In the genomic region with DNA sequence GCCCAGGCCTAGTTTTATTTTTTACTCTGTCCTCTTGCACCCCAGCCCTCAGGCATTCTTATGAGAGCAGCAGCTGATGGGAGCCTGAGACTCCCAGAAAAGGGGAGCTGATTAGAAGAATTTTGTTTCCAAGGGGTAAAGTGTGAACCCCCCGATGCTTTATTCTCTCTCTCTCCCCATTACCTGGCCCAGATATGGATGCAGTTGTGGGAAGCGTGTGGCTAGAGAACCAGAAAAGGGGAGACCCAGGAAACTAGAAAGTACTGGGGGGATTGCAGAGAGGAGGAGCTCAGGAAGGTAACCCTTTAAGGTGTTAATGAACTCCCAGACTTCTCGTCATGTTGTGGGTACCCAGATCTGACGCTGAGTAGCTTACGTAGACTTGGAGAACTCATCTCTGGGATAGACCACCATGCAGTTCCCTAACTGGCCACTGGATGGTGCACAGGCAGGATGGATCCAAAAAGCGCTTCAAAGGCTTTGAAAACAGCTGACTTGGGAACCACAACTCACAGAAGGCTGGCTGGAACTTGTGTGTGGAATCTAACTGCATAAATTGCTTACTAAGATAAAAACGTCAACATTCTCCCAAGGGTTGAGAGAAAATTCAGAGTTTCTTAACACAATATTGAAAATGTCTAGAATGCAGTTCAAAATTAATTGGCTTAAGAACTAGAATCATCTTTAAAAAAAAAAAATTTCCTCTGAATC, we compare ENCODE assay signal across 8 cellular contexts.
DNase-seq lines count a peak whose midpoint lies in the region; ATAC-seq and TF ChIP-seq lines count a peak whose summit lies in the region.

No MANE protein-coding gene starts in this region.

- no peak overlapping the region for H2BK15ac ChIP-seq in IMR-90 (ENCODE audit: low read depth, low read length)

- H3K18ac ChIP-seq in IMR-90 (ENCODE audit: low read depth, low read length), result no peak overlapping the region

- dilution Hi-C loops in IMR-90 (cut with HindIII; ENCODE audit: low sequenced_read_pairs, unreplicated experiment), result no loop called here

- no peak overlapping the region for H4K91ac ChIP-seq in IMR-90 (ENCODE audit: insufficient read depth, low read depth, low read length)

- H2BK20ac ChIP-seq in IMR-90 (ENCODE audit: low read depth, low read length), result no peak overlapping the region

- H3K56ac ChIP-seq in IMR-90 (ENCODE audit: extremely low read depth, insufficient read depth, low read length), result no peak overlapping the region

- H3K27me3 ChIP-seq in IMR-90 (ENCODE audit: control insufficient read depth, insufficient read depth, low read length) (no peaks in the 10 kb centered on the region), ovary (no peaks in the 10 kb centered on the region), upper lobe of left lung (no peaks in the 10 kb centered on the region)

- H2BK120ac ChIP-seq in IMR-90 (ENCODE audit: low read depth, low read length), result no peak overlapping the region

- H4K5ac ChIP-seq in IMR-90 (ENCODE audit: low read depth, low read length), result no peak overlapping the region

- no peak overlapping the region for H3K14ac ChIP-seq in IMR-90 (replicated peaks; ENCODE audit: low read depth, low read length)

- in situ Hi-C loops in IMR-90 (cut with MboI; ENCODE audit: low sequenced_read_pairs), result no loop called here

- H3K9me1 ChIP-seq in IMR-90 (ENCODE audit: insufficient read depth, low read length), result 0 out of 2 replicates have a peak, but pooled peaks cover 3% of the 10 kb centered on the region

- TF ChIP-seq EP300 in ovary (IDR thresholded peaks at IDR 0.05), result no peak
- TF ChIP-seq EP300 in upper lobe of left lung (IDR thresholded peaks at IDR 0.05), result no peak

- H3K4me1 ChIP-seq in IMR-90 (ENCODE audit: control insufficient read depth, insufficient read depth, low read length) (0 out of 2 replicates have a peak, but pooled peaks cover 1% of the 10 kb centered on the region), ovary (ENCODE audit: insufficient read depth) (no peaks in the 10 kb centered on the region), upper lobe of left lung (peaks cover 5 to 10% (median 8%) of the 10 kb centered on the region in 4 donors)

- no peak overlapping the region for H3K4ac ChIP-seq in IMR-90 (ENCODE audit: low read depth, low read length)

- TF ChIP-seq CTCF in AG09309 (IDR thresholded peaks at IDR 0.05; ENCODE audit: control insufficient read depth, insufficient read depth, low read depth, low read length, missing control alignments) (peak; percentile 94), IMR-90 (conservative IDR thresholded peaks at IDR 0.05; ENCODE audit: low read depth, low read length) (peak; percentile 88), ovary (IDR thresholded peaks at IDR 0.05) (peak; percentile 87 to 94 (median 94)), upper lobe of left lung (IDR thresholded peaks at IDR 0.05) (peak; percentile 92 to 97 (median 93))

- H3K9ac ChIP-seq in IMR-90 (ENCODE audit: low read depth, low read length) (no peak overlapping the region), SK-N-MC (ENCODE audit: insufficient read length) (no peak overlapping the region)

- H4K8ac ChIP-seq in IMR-90 (ENCODE audit: low read depth in 2 of 2, low read length in 2 of 2), result no peak overlapping the region

- H2AK5ac ChIP-seq in IMR-90 (ENCODE audit: low read depth, low read length), result no peak overlapping the region

- no peak overlapping the region for H2AFZ ChIP-seq in IMR-90 (replicated peaks; ENCODE audit: low read length, poor library complexity)

- POLR2A ChIA-PET in IMR-90 (lab: Charles Lee; ENCODE audit: unreplicated experiment), result interaction anchor here (0.6 kb wide), 1 partner anchor 65 kb away, joined by 4 read pairs; no protein-coding TSS in a partner anchor

- BruUV-seq in IMR-90 (replicated peaks; lab: Mats Ljungman, UMichigan), result no TSS peak

- H3K9me3 ChIP-seq in IMR-90 (ENCODE audit: control insufficient read depth, insufficient read depth, low read length) (no peaks in the 10 kb centered on the region), SK-N-MC (ENCODE audit: low read depth, low read length) (no peaks in the 10 kb centered on the region), ovary (no peaks in the 10 kb centered on the region), upper lobe of left lung (no peaks in the 10 kb centered on the region)

- H3K4me3 ChIP-seq in AG09309 (ENCODE audit: control insufficient read depth, low read depth, low read length), result no peak overlapping the region
- H3K4me3 ChIP-seq in IMR-90 (ENCODE audit: insufficient read depth, low read depth, low read length), result no peak overlapping the region
- no peak overlapping the region for H3K4me3 ChIP-seq in SK-N-MC
- H3K4me3 ChIP-seq in ovary, result no peak overlapping the region
- no peak overlapping the region for H3K4me3 ChIP-seq in upper lobe of left lung

- no peaks in the 10 kb centered on the region for H3K36me3 ChIP-seq in IMR-90 (ENCODE audit: control insufficient read depth, insufficient read depth, low read length)
- H3K36me3 ChIP-seq in SK-N-MC (ENCODE audit: insufficient read depth, low read length), result no peaks in the 10 kb centered on the region
- no peaks in the 10 kb centered on the region for H3K36me3 ChIP-seq in ovary
- H3K36me3 ChIP-seq in upper lobe of left lung, result peaks cover 0 to 2% (median 0%) of the 10 kb centered on the region in 4 donors

- H3K27ac ChIP-seq in IMR-90 (ENCODE audit: insufficient read depth, low read length) (no peak overlapping the region), SK-N-MC (no peak overlapping the region), ovary (no peak overlapping the region), upper lobe of left lung (peak overlapping the region in 1 of 4 donors; percentile 8)

- 0% methylated on average over 2 of the region's 7 CpGs; no CpG with 5 or more reads in 1 of the 2 experiments for WGBS in IMR-90 (ENCODE audit: extremely low coverage in 2 of 2, insufficient read length in 1 of 2), 2 experiments
- 26 to 28% (median 26%) methylated on average over 7 of the region's 7 CpGs for WGBS in ovary, 3 donors
- 27 to 29% methylated on average over 7 of the region's 7 CpGs for WGBS in upper lobe of left lung, 2 donors

- TF ChIP-seq POLR2A in IMR-90 (IDR thresholded peaks at IDR 0.05; ENCODE audit: low read depth, low read length) (no peak), ovary (IDR thresholded peaks at IDR 0.05) (no peak), upper lobe of left lung (IDR thresholded peaks at IDR 0.05) (no peak)

- TF ChIP-seq RAD21 in IMR-90 (IDR thresholded peaks at IDR 0.05; ENCODE audit: low read length), result peak; percentile 80

- H2BK5ac ChIP-seq in IMR-90 (ENCODE audit: low read depth, low read length, poor library complexity, severe bottlenecking), result no peak overlapping the region

- intact Hi-C loops in IMR-90 (cut with micrococcal nuclease), result loop anchor here (1.0 to 5.0 kb wide), 3 partner anchors 19 to 96 kb away; no protein-coding TSS in a partner anchor
- intact Hi-C loops in ovary (cut with DNase I), result no loop called here

- no peak overlapping the region for H2AK9ac ChIP-seq in IMR-90 (replicated peaks; ENCODE audit: low read depth, low read length, poor library complexity)

- peak; percentile 64 for DNase-seq in AG09309 (ENCODE audit: low read depth)
- peak; percentile 84 for DNase-seq in IMR-90
- DNase-seq in SK-N-MC (ENCODE audit: low read depth, low spot score), result peak; percentile 39
- peak; percentile 83 for DNase-seq in activated naive CD4-positive, alpha-beta T cell treated with Interleukin-2 at 50 U/mL for 16 hours
- DNase-seq in germinal center (ENCODE audit: low spot score), result peak; percentile 83
- peak; percentile 81 to 88 (median 87) for DNase-seq in ovary
- peak in 1 of 2 donors; percentile 79 for DNase-seq in upper lobe of left lung

- H3K23ac ChIP-seq in IMR-90 (ENCODE audit: low read depth, low read length), result no peak overlapping the region

- H4K20me1 ChIP-seq in IMR-90 (ENCODE audit: insufficient read depth, low read length), result no peaks in the 10 kb centered on the region

- CTCF ChIA-PET in IMR-90 (lab: Yijun Ruan, JAX), result interaction anchor here (0.5 to 1.4 kb wide), 17 partner anchors 9 to 279 kb away, joined by 3 to 10 read pairs (median 3); a partner anchor contains a TSS

- H3K79me1 ChIP-seq in IMR-90 (ENCODE audit: low read depth in 1 of 2, low read length in 2 of 2), result peaks cover 0 to 3% of the 10 kb centered on the region in 2 experiments; a peak in 2 of 4 replicates

- H3K4me2 ChIP-seq in IMR-90 (ENCODE audit: low read depth, low read length), result no peak overlapping the region

- ATAC-seq in GM18502 (IDR thresholded peaks at IDR 0.05; ENCODE audit: poor library complexity, unreplicated experiment) (peak; percentile 74), IMR-90 (ENCODE audit: low read depth) (peak; percentile 99), upper lobe of left lung (ENCODE audit: low FRiP score in 2 of 2) (peak; percentile 94 to 97)

TF ChIP-seq in IMR-90, 13 proteins besides CTCF, POLR2A, EP300 and RAD21 (continues in another document):
- TF ChIP-seq MAFK (IDR thresholded peaks at IDR 0.05; ENCODE audit: low read depth, low read length), result peak; percentile 93
- no peak for TF ChIP-seq NFE2L2 (IDR thresholded peaks at IDR 0.05; ENCODE audit: low read depth, low read length)
- no peak for TF ChIP-seq MAZ (IDR thresholded peaks at IDR 0.05; ENCODE audit: borderline replicate concordance, low read depth, low read length)
- no peak for TF ChIP-seq FOS (IDR thresholded peaks at IDR 0.05; ENCODE audit: low read depth, low read length)
- no peak for TF ChIP-seq RCOR1 (IDR thresholded peaks at IDR 0.05; ENCODE audit: insufficient replicate concordance, low read length)
- TF ChIP-seq CEBPB (IDR thresholded peaks at IDR 0.05; ENCODE audit: low read depth, low read length), result no peak
- TF ChIP-seq, protein P1, sequence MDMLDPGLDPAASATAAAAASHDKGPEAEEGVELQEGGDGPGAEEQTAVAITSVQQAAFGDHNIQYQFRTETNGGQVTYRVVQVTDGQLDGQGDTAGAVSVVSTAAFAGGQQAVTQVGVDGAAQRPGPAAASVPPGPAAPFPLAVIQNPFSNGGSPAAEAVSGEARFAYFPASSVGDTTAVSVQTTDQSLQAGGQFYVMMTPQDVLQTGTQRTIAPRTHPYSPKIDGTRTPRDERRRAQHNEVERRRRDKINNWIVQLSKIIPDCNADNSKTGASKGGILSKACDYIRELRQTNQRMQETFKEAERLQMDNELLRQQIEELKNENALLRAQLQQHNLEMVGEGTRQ (IDR thresholded peaks at IDR 0.05; ENCODE audit: low read depth, low read length), result 0 out of 2 replicates have a peak, but pooled peaks have one; percentile 4
- TF ChIP-seq SMC3 (IDR thresholded peaks at IDR 0.05; ENCODE audit: low read depth, low read length), result peak; percentile 85
- no peak for TF ChIP-seq RFX5 (IDR thresholded peaks at IDR 0.05; ENCODE audit: low read depth, low read length)
